In genomic region chr9:95105519-95106287, GRCh38 we compare ENCODE assay signal across 19 cellular contexts.
DNase-seq lines count a peak whose midpoint lies in the region; ATAC-seq and TF ChIP-seq lines count a peak whose summit lies in the region.
"Had no signal": no experiment of that assay in that cellular context is flagged by ENCODE, and none has a peak within 500 bp of the region (broad histone marks: within the 10 kb centered on the region; RNA-seq: fewer than 3 reads in every experiment).

No MANE protein-coding gene starts in this region.

- peaks cover 48% of the 10 kb centered on the region for H3K4me1 ChIP-seq in RWPE2 (ENCODE audit: insufficient read depth, poor library complexity, severe bottlenecking)
- H3K4me1 ChIP-seq in lower lobe of right lung = no peaks in the 10 kb centered on the region
- H3K4me1 ChIP-seq in tibial nerve = peaks cover 0 to 100% (median 48%) of the 10 kb centered on the region in 4 donors
- H3K4me1 ChIP-seq: right lobe of liver had no signal

- no peak for TF ChIP-seq POLR2A in tibial nerve (IDR thresholded peaks at IDR 0.05)

- TF ChIP-seq CTCF in RWPE2 (IDR thresholded peaks at IDR 0.05; ENCODE audit: poor library complexity, severe bottlenecking) = no peak
- peak in 1 of 56 donors; percentile 15 for TF ChIP-seq CTCF in dorsolateral prefrontal cortex (IDR thresholded peaks at IDR 0.05 in 54 of 56, conservative IDR thresholded peaks at IDR 0.05 in 2 of 56; ENCODE audit: low read depth in 1 of 56, partially characterized antibody in 56 of 56)
- TF ChIP-seq CTCF in lower lobe of right lung (IDR thresholded peaks at IDR 0.05) = no peak
- TF ChIP-seq CTCF in tibial nerve (IDR thresholded peaks at IDR 0.05) = no peak

- no peaks in the 10 kb centered on the region for H3K4me1 Mint-ChIP-seq in activated naive CD8-positive, alpha-beta T cell treated with anti-CD3 and anti-CD28 coated beads, Interleukin-2, amount 50 U/mL, for 24 hours
- H3K4me1 Mint-ChIP-seq: central memory CD8-positive, alpha-beta T cell; IgD-negative memory B cell had no signal

- H3K27me3 Mint-ChIP-seq in activated naive CD8-positive, alpha-beta T cell treated with anti-CD3 and anti-CD28 coated beads, Interleukin-2, amount 50 U/mL, for 24 hours = no peaks in the 10 kb centered on the region
- H3K27me3 Mint-ChIP-seq: activated naive CD8-positive, alpha-beta T cell treated with anti-CD3 and anti-CD28 coated beads, Interleukin-2, amount 10 ng/mL, durations not matched to agents 7 days and 5 days; central memory CD8-positive, alpha-beta T cell; IgD-negative memory B cell had no signal

- H3K4me3 ChIP-seq in RWPE2 (ENCODE audit: severe bottlenecking) (no peak overlapping the region), dorsolateral prefrontal cortex (no peak overlapping the region), lower lobe of right lung (no peak overlapping the region), tibial nerve (no peak overlapping the region)
- H3K4me3 ChIP-seq: right lobe of liver had no signal

- DNase-seq in RWPE2 (ENCODE audit: low spot score) (no peak), dorsolateral prefrontal cortex (peak in 1 of 10 donors; percentile 55), lower lobe of right lung (peak; percentile 6), tibial nerve (ENCODE audit: low spot score in 2 of 2) (no peak), NCI-H2171 treated with DMSO at 0.1 percent for 48 hours (lab: John Stamatoyannopoulos, UW) (no peak)
- DNase-seq in activated CD8-positive, alpha-beta memory T cell treated with anti-CD3 and anti-CD28 coated beads, Interleukin-2, amount 50 U/mL, for 48 hours = no peak
- DNase-seq in activated naive CD8-positive, alpha-beta T cell treated with anti-CD3 and anti-CD28 coated beads, Interleukin-2, amount 50 U/mL, for 24 hours = no peak
- DNase-seq: activated CD4-positive, alpha-beta T cell treated with anti-CD3 and anti-CD28 coated beads, Interleukin-2, amount 50 U/mL, for 48 hours; activated naive CD8-positive, alpha-beta T cell treated with anti-CD3 and anti-CD28 coated beads, Interleukin-2, amount 10 ng/mL, durations not matched to agents 7 days and 5 days; activated T-cell treated with anti-CD3 and anti-CD28 coated beads, Interleukin-2, amount 50 U/mL, for 48 hours; BE2C; HFFc6; midbrain; NCI-H2081 treated with DMSO at 0.1 percent for 48 hours; right lobe of liver; stimulated activated CD4-positive, alpha-beta T cell treated with anti-CD3 and anti-CD28 coated beads, Interleukin-2, amount 100 ng/mL, for 48 hours; substantia nigra had no signal

- TF ChIP-seq EP300 in tibial nerve (IDR thresholded peaks at IDR 0.05) = no peak

- no peak overlapping the region for H3K4me3 Mint-ChIP-seq in activated naive CD8-positive, alpha-beta T cell treated with anti-CD3 and anti-CD28 coated beads, Interleukin-2, amount 50 U/mL, for 24 hours
- H3K4me3 Mint-ChIP-seq: activated naive CD8-positive, alpha-beta T cell treated with anti-CD3 and anti-CD28 coated beads, Interleukin-2, amount 10 ng/mL, durations not matched to agents 7 days and 5 days; central memory CD8-positive, alpha-beta T cell; HFFc6 had no signal

- no peak overlapping the region for H3K27ac Mint-ChIP-seq in activated naive CD8-positive, alpha-beta T cell treated with anti-CD3 and anti-CD28 coated beads, Interleukin-2, amount 50 U/mL, for 24 hours
- H3K27ac Mint-ChIP-seq: activated naive CD8-positive, alpha-beta T cell treated with anti-CD3 and anti-CD28 coated beads, Interleukin-2, amount 10 ng/mL, durations not matched to agents 7 days and 5 days; HFFc6; IgD-negative memory B cell had no signal

- ATAC-seq in RWPE2 (ENCODE audit: low read depth) (peak; percentile 90), lower lobe of right lung (peak; percentile 5 to 8)
- no peak for ATAC-seq in activated naive CD8-positive, alpha-beta T cell treated with anti-CD3 and anti-CD28 coated beads, Interleukin-2, amount 50 U/mL, for 24 hours
- ATAC-seq: right lobe of liver had no signal

- H3K27ac ChIP-seq in RWPE2 (ENCODE audit: poor library complexity, severe bottlenecking) (peak overlapping the region; percentile 95), dorsolateral prefrontal cortex (peak overlapping the region in 41 of 59 donors; percentile 10 to 97 (median 68)), lower lobe of right lung (no peak overlapping the region), tibial nerve (peak overlapping the region; percentile 66 to 94 (median 78))
- H3K27ac ChIP-seq: right lobe of liver had no signal

- intact Hi-C loops in dorsolateral prefrontal cortex (cut with DNase I) = no loop called here
- intact Hi-C loops in lower lobe of right lung (cut with DNase I) = no loop called here

- H3K27me3 ChIP-seq in RWPE2 (ENCODE audit: insufficient read depth, poor library complexity, severe bottlenecking) (no peaks in the 10 kb centered on the region), dorsolateral prefrontal cortex (no peaks in the 10 kb centered on the region), lower lobe of right lung (ENCODE audit: low read depth) (no peaks in the 10 kb centered on the region), tibial nerve (no peaks in the 10 kb centered on the region)
- H3K27me3 ChIP-seq: BE2C, right lobe of liver had no signal

- peaks cover 3% of the 10 kb centered on the region for H3K36me3 Mint-ChIP-seq in activated naive CD8-positive, alpha-beta T cell treated with anti-CD3 and anti-CD28 coated beads, Interleukin-2, amount 50 U/mL, for 24 hours (ENCODE audit: low read depth)

- WGBS in tibial nerve, 2 donors = 78 to 79% methylated on average over 13 of the region's 13 CpGs

- H3K9me3 ChIP-seq in RWPE2 (ENCODE audit: severe bottlenecking) (no peaks in the 10 kb centered on the region), lower lobe of right lung (no peaks in the 10 kb centered on the region), tibial nerve (no peaks in the 10 kb centered on the region)
- H3K9me3 ChIP-seq: BE2C, right lobe of liver had no signal

- no peaks in the 10 kb centered on the region for H3K9me3 Mint-ChIP-seq in activated naive CD8-positive, alpha-beta T cell treated with anti-CD3 and anti-CD28 coated beads, Interleukin-2, amount 50 U/mL, for 24 hours
- H3K9me3 Mint-ChIP-seq: activated naive CD8-positive, alpha-beta T cell treated with anti-CD3 and anti-CD28 coated beads, Interleukin-2, amount 10 ng/mL, durations not matched to agents 7 days and 5 days; central memory CD8-positive, alpha-beta T cell; HFFc6; IgD-negative memory B cell had no signal

- H3K36me3 ChIP-seq in RWPE2 (ENCODE audit: low read depth) = peaks cover 55% of the 10 kb centered on the region
- H3K36me3 ChIP-seq in lower lobe of right lung = peaks cover 50% of the 10 kb centered on the region
- peaks cover 0 to 26% (median 0%) of the 10 kb centered on the region in 3 donors for H3K36me3 ChIP-seq in tibial nerve
